In the genomic region with DNA sequence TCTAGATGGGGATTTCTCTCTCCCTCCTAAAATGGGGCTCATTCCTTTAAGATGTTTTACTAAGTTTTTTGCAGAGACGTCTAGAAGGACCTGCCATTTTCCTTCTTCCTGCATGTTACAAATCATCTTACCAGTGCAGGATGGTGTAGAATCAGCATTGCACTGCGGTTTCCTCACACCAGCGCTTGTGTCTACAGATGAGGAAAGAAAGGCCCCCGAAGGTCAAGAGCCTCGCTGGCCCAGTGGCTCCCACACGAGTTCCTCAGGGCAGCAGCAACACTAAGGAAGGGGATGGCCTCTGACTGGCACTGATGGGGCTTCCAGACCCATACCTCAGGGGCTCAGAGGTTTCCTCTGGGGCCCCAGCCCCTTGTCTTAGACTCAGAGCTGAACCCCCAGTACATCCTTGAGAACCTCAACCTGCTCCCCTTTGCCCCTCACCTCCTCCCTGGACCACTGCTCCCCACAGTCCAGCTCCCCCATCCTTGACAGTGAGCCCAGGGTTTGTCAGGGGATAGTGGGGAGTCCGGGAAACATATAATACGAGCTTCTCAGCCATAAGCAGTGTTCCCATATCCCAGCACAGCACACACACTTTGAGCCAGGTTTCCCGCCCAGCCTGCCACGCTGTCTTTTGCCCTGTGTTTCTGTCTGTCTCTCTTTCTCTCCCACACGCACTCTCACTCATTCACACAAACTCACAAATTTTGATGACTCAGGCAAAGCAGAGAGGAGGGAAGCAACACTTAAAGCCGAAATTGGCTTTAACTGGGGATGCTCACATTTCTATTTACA, we compare ENCODE assay signal across 11 cellular contexts. TPM values are rescaled to one million over a fixed set of nuclear protein-coding genes. Genes with fewer than 3 reads are reported as not detected.
DNase-seq lines count a peak whose midpoint lies in the region; ATAC-seq and TF ChIP-seq lines count a peak whose summit lies in the region.
"Had no signal": no experiment of that assay in that cellular context is flagged by ENCODE, and none has a peak within 500 bp of the region (broad histone marks: within the 10 kb centered on the region; RNA-seq: fewer than 3 reads in every experiment).

No MANE protein-coding gene starts in this region.

- H3K9me2 ChIP-seq in Loucy (replicated peaks; ENCODE audit: low read depth, low read length): no peaks in the 10 kb centered on the region

- H4K20me1 ChIP-seq in Loucy (ENCODE audit: insufficient read depth, low read length, poor library complexity, severe bottlenecking) (no peaks in the 10 kb centered on the region), osteoblast (ENCODE audit: insufficient read depth, low read length) (no peaks in the 10 kb centered on the region)

- H3K4me1 ChIP-seq in Loucy (ENCODE audit: insufficient read depth, low read length, poor library complexity, severe bottlenecking): peaks cover 75% of the 10 kb centered on the region
- no peaks in the 10 kb centered on the region for H3K4me1 ChIP-seq in osteoblast (ENCODE audit: insufficient read depth, low read length)

- H3K9ac ChIP-seq in Loucy (ENCODE audit: low read depth, low read length, poor library complexity, severe bottlenecking): peak overlapping the region; percentile 48

- ATAC-seq in GM19324 (IDR thresholded peaks at IDR 0.05; ENCODE audit: low FRiP score, unreplicated experiment) (no peak), GM21526 (IDR thresholded peaks at IDR 0.05; ENCODE audit: low FRiP score, unreplicated experiment) (no peak)
- ATAC-seq: esophagus mucosa had no signal

- H3K9me3 ChIP-seq in Loucy (ENCODE audit: insufficient read depth, low read depth, low read length) (no peaks in the 10 kb centered on the region), osteoblast (ENCODE audit: low read depth, low read length) (no peaks in the 10 kb centered on the region)

- no peak overlapping the region for H3K27ac ChIP-seq in osteoblast (ENCODE audit: low read depth, low read length)

- in situ Hi-C loops in Caki2 (cut with HindIII; ENCODE audit: low pct_unique_long_range_greater_than_20kb, low sequenced_read_pairs) (no loop called here), G401 (cut with HindIII; ENCODE audit: low sequenced_read_pairs) (no loop called here)

- DNase-seq in Caki2 (ENCODE audit: low read depth): peak; percentile 39
- DNase-seq in astrocyte of the hippocampus (ENCODE audit: low read depth, low spot score): peak; percentile 20
- peak; percentile 66 for DNase-seq in osteoblast (ENCODE audit: insufficient read length, low spot score, missing footprints)
- no peak for DNase-seq in G401 (ENCODE audit: low spot score)
- DNase-seq: central memory CD4-positive, alpha-beta T cell; NCI-H187 treated with DMSO at 0.1 percent for 48 hours; SW 1271 had no signal

- H3K27me3 ChIP-seq in Loucy (ENCODE audit: insufficient read depth, low read length, poor library complexity, severe bottlenecking) (no peaks in the 10 kb centered on the region), osteoblast (ENCODE audit: insufficient read depth, low read length) (no peaks in the 10 kb centered on the region)

- peak overlapping the region; percentile 38; the same call in 1 of the 2 replicates for H2AFZ ChIP-seq in Loucy (ENCODE audit: low read length)
- H2AFZ ChIP-seq in osteoblast (ENCODE audit: low read length): no peak overlapping the region

- H3K4me2 ChIP-seq in Loucy (ENCODE audit: low read depth, low read length, poor library complexity, severe bottlenecking): peak overlapping the region; percentile 24
- no peak overlapping the region for H3K4me2 ChIP-seq in osteoblast (ENCODE audit: insufficient read depth, low read length)

- peaks cover 19% of the 10 kb centered on the region for H3K79me2 ChIP-seq in Loucy (ENCODE audit: insufficient read depth, low read length)
- no peaks in the 10 kb centered on the region for H3K79me2 ChIP-seq in osteoblast (ENCODE audit: insufficient read depth, low read length)

- H3K36me3 ChIP-seq in Loucy (ENCODE audit: insufficient read depth, low read length) (no peaks in the 10 kb centered on the region), osteoblast (ENCODE audit: insufficient read depth, low read length) (no peaks in the 10 kb centered on the region)

- H3K4me3 ChIP-seq in Loucy (ENCODE audit: low read length, poor library complexity, severe bottlenecking): no peak overlapping the region
- H3K4me3 ChIP-seq in osteoblast (ENCODE audit: insufficient read depth, low read length): no peak overlapping the region

- H3F3A ChIP-seq in Loucy (ENCODE audit: low read depth): peaks cover 9% of the 10 kb centered on the region

- no peak for TF ChIP-seq CTCF in Loucy (conservative IDR thresholded peaks at IDR 0.05; ENCODE audit: low read length)
- TF ChIP-seq CTCF in osteoblast (IDR thresholded peaks at IDR 0.05; ENCODE audit: extremely low read depth, low read depth, low read length): no peak

RNA-seq across cellular contexts. Expression of a gene that starts 29.4 kb away (rescaled TPM):
- 0.41 and 6.1 TPM in 2 replicates for total RNA-seq in Caki2 (2014; rRNA removed; shearing (Covaris generic); ENCODE audit: low replicate concordance)
- 14.7 and 15.6 TPM in 2 replicates for total RNA-seq in osteoblast
- 22.5 and 32.4 TPM in 2 replicates for total RNA-seq in G401 (2014; rRNA removed; shearing (Covaris generic))
